In the genomic region with DNA sequence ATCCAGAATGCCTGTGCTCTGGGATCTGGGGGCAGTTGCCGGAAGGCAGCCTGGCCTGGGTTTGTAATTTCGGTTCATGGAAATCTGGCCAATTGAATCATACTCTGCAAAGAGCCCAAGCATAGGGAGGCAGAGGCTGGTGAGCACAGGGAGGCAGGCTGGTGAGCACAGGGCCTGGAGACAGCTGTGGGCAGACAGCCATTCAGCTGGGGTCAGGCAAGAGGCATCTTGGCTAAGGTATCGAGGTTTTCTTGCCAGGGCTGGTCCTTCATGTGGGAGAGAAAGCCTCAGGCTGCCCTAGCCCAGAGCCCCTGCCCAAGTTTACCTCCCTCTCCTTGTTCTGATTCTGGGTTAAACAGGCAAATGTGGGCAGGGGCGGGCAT, we compare ENCODE assay signal across 22 cellular contexts.
DNase-seq lines count a peak whose midpoint lies in the region; ATAC-seq, FAIRE-seq and TF ChIP-seq lines count a peak whose summit lies in the region.
"Had no signal": no experiment of that assay in that cellular context is flagged by ENCODE, and none has a peak within 500 bp of the region (broad histone marks: within the 10 kb centered on the region; RNA-seq: fewer than 3 reads in every experiment).

No MANE protein-coding gene starts in this region.

- in situ Hi-C loops in HepG2 (cut with HindIII; ENCODE audit: extremely low pct_ligation_motif_present, low pct_unique_long_range_greater_than_20kb): no loop called here

- no peak overlapping the region for H3K9ac ChIP-seq in HepG2 (ENCODE audit: insufficient read depth, low read depth, low read length)

- TF ChIP-seq CTCF in right lobe of liver (IDR thresholded peaks at IDR 0.05): no peak
- TF ChIP-seq CTCF in HepG2 (CRISPR knock-in tag; IDR thresholded peaks at IDR 0.05): no peak

- TF ChIP-seq POLR2A in right lobe of liver (IDR thresholded peaks at IDR 0.05) (no peak), HepG2 (IDR thresholded peaks at IDR 0.05; ENCODE audit: insufficient read depth in 1 of 2, low read depth in 2 of 2, low read length in 2 of 2) (no peak)

- ATAC-seq in right lobe of liver (peak in 3 of 4 donors; percentile 17 to 45 (median 32)), HepG2 (no peak), GM18870 (IDR thresholded peaks at IDR 0.05; ENCODE audit: unreplicated experiment) (no peak)
- ATAC-seq: GM12878, GM23338, SK-N-SH treated with all-trans-retinoic acid at 6 μM for 48 hours had no signal

- H3K27me3 ChIP-seq in right lobe of liver (no peaks in the 10 kb centered on the region), HepG2 (ENCODE audit: control insufficient read depth in 1 of 2, insufficient read depth in 2 of 2, low read length in 2 of 2) (peaks cover 1 to 30% of the 10 kb centered on the region in 2 experiments; a peak in 3 of 5 replicates)
- H3K27me3 ChIP-seq: BE2C had no signal

- no peak for FAIRE-seq in HepG2 (lab: Jason Lieb, UNC)
- FAIRE-seq in RCC 7860 (lab: Jason Lieb, UNC): no peak
- FAIRE-seq: A549, GM12878 had no signal

- H3K4me2 ChIP-seq in HepG2 (ENCODE audit: low read depth, low read length): no peak overlapping the region
- H3K4me2 ChIP-seq: A549, GM23338 had no signal

- no TSS peak for BruUV-seq in HepG2 (replicated peaks; lab: Mats Ljungman, UMichigan)

- TF ChIP-seq EP300 in HepG2 (IDR thresholded peaks at IDR 0.05; ENCODE audit: low read depth in 2 of 2, low read length in 2 of 2) (no peak), HepG2 (CRISPR knock-in tag; IDR thresholded peaks at IDR 0.05; ENCODE audit: borderline replicate concordance) (no peak)

- TF ChIP-seq RAD21 in HepG2 (CRISPR knock-in tag; IDR thresholded peaks at IDR 0.05): no peak

- no peak for DNase-seq in right lobe of liver
- no peak for DNase-seq in HepG2 (ENCODE audit: low spot score)
- DNase-seq in hypothalamus (lab: John Stamatoyannopoulos, UW): peak in 29 of 51 donors; percentile 0 to 57 (median 19)
- DNase-seq in pons (ENCODE audit: low spot score): peak; percentile 6
- no peak for DNase-seq in RCC 7860 (ENCODE audit: low spot score)
- DNase-seq in activated CD4-positive, CD25-positive, alpha-beta regulatory T cell treated with anti-CD3 and anti-CD28 coated beads, Interleukin-2, amount 50 U/mL, for 72 hours: no peak
- DNase-seq: BE2C; CD4-positive, CD25-positive, alpha-beta regulatory T cell; DND-41; HCEC 1CT; KBM-7; NCI-H1436 treated with DMSO at 0.1 percent for 48 hours; NCI-H1930; NCI-H2227 treated with DMSO at 0.1 percent for 48 hours; NCI-H510A; NK-92 treated with Interleukin-12 subunit alpha and Interleukin-12 subunit beta, amount 100 ng/mL, for 24 hours had no signal

- WGBS in right lobe of liver (ENCODE audit: insufficient coverage, low coverage, low lambda C conversion rate, missing lambda C conversion rate): 50% methylated on average over 2 of the region's 4 CpGs
- WGBS in HepG2 (ENCODE audit: low lambda C conversion rate): 36% methylated on average over 2 of the region's 4 CpGs

- no peaks in the 10 kb centered on the region for H4K20me1 ChIP-seq in HepG2 (ENCODE audit: insufficient read depth, low read length)

- POLR2A ChIA-PET in HepG2 (lab: Yijun Ruan, JAX): no interaction called here

- CTCF ChIA-PET in HepG2 (lab: Yijun Ruan, JAX; ENCODE audit: low intra/inter-chr PET ratio, low total read pairs): no interaction called here

- intact Hi-C loops in right lobe of liver (cut with DNase I): no loop called here
- intact Hi-C loops in HepG2 (cut with micrococcal nuclease; ENCODE audit: unreplicated experiment): no loop called here

- no peak overlapping the region for H3K4me3 ChIP-seq in right lobe of liver
- H3K4me3 ChIP-seq in HepG2 (replicated peaks in 1 of 3; ENCODE audit: insufficient read depth in 1 of 3, low read depth in 2 of 3, low read length in 3 of 3): no peak overlapping the region
- H3K4me3 ChIP-seq: A549, GM12878, GM23338 had no signal

- H3K4me1 ChIP-seq in right lobe of liver (no peaks in the 10 kb centered on the region), HepG2 (ENCODE audit: insufficient read depth, low read length) (peaks cover 8% of the 10 kb centered on the region; the same call in 1 of the 2 replicates)
- H3K4me1 ChIP-seq: A549, BE2C had no signal

- H3K9me3 ChIP-seq in right lobe of liver (no peaks in the 10 kb centered on the region), HepG2 (ENCODE audit: low read length) (no peaks in the 10 kb centered on the region)
- H3K9me3 ChIP-seq: BE2C had no signal

- no peaks in the 10 kb centered on the region for H3K79me2 ChIP-seq in HepG2 (ENCODE audit: insufficient read depth, low read length)

- H2AFZ ChIP-seq in HepG2 (ENCODE audit: low read length): no peak overlapping the region
- H2AFZ ChIP-seq: GM23338 had no signal

- no peak overlapping the region for H3K27ac ChIP-seq in right lobe of liver
- no peak overlapping the region for H3K27ac ChIP-seq in HepG2 (ENCODE audit: extremely low read length, insufficient read depth, low read length)
- H3K27ac ChIP-seq: A549, HL-60 had no signal

- H3K36me3 ChIP-seq in right lobe of liver: no peaks in the 10 kb centered on the region
- H3K36me3 ChIP-seq in HepG2 (replicated peaks in 1 of 2; ENCODE audit: control insufficient read depth in 1 of 2, insufficient read depth in 2 of 2, low read length in 2 of 2): no peaks in the 10 kb centered on the region
- H3K36me3 ChIP-seq: BE2C had no signal

TF ChIP-seq in HepG2, 621 proteins besides CTCF, POLR2A, EP300 and RAD21 (continues in another document):
- TF ChIP-seq GABPB1 (CRISPR knock-in tag; IDR thresholded peaks at IDR 0.05) (no peak), PAWR (CRISPR knock-in tag; IDR thresholded peaks at IDR 0.05; ENCODE audit: borderline replicate concordance) (no peak), MTF1 (CRISPR knock-in tag; IDR thresholded peaks at IDR 0.05) (no peak), MAZ (IDR thresholded peaks at IDR 0.05; ENCODE audit: borderline replicate concordance, low read depth, low read length) (no peak), MAZ (CRISPR knock-in tag; IDR thresholded peaks at IDR 0.05; ENCODE audit: low read depth) (no peak), HHEX (CRISPR knock-in tag; IDR thresholded peaks at IDR 0.05) (no peak), ZNF574 (CRISPR knock-in tag; IDR thresholded peaks at IDR 0.05) (no peak), ZNF619 (CRISPR knock-in tag; IDR thresholded peaks at IDR 0.05) (no peak), DDIT3 (CRISPR knock-in tag; IDR thresholded peaks at IDR 0.05) (no peak)

Comparison
In these comparisons a context has a peak if more than half of its experiments do, and no peak if none do; other contexts are left out.
1. ATAC-seq: peak in right lobe of liver (3 of 4); none in HepG2 (single experiment) and GM18870 (single experiment).
2. DNase-seq: peak in hypothalamus (29 of 51) and pons (single experiment); none in right lobe of liver (0 of 3), HepG2 (single experiment), RCC 7860 (single experiment) and activated CD4-positive, CD25-positive, alpha-beta regulatory T cell treated with anti-CD3 and anti-CD28 coated beads, Interleukin-2, amount 50 U/mL, for 72 hours (single experiment).